In the genomic region with DNA sequence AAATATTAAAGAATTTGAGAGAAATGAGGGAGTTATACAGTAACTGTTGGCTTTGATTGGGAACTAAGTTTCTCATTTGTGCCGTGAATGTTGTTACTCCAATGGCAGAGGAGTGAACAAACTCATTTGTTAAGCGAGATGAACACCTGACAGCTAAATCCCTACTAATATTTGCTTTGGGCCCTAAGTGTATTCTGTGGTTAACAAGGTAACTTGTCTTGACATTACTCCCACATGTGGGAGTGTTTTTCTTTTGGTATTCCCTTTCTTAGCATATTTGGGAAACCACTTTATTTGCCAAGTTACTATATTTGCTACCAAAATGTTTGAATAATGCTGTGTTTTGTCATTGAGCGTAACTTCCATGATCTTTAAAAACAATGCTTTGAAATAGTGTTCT, we compare ENCODE assay signal across 29 cellular contexts.
A peak's percentile ranks its signal among the peaks of the same experiment; 100 is the strongest.
DNase-seq lines count a peak whose midpoint lies in the region; ATAC-seq and TF ChIP-seq lines count a peak whose summit lies in the region.
"Had no signal": no experiment of that assay in that cellular context is flagged by ENCODE, and none has a peak within 500 bp of the region (broad histone marks: within the 10 kb centered on the region; RNA-seq: fewer than 3 reads in every experiment).

No MANE protein-coding gene starts in this region.

- TF ChIP-seq POLR2A in gastroesophageal sphincter (IDR thresholded peaks at IDR 0.05) = no peak

- peak overlapping the region; percentile 43; the same call in 1 of the 2 replicates for H3K27ac ChIP-seq in HEK293 (ENCODE audit: extremely low read depth, low read depth, low read length)
- H3K27ac ChIP-seq in gastroesophageal sphincter = peak overlapping the region; percentile 73 to 83 (median 78)
- peak overlapping the region; percentile 0 for H3K27ac ChIP-seq in stomach smooth muscle (ENCODE audit: low read length)
- H3K27ac ChIP-seq: hepatocyte, neural progenitor cell, parathyroid adenoma had no signal

- H3K36me3 Mint-ChIP-seq in MCF 10A (ENCODE audit: insufficient read depth, unreplicated experiment) = peaks cover 6% of the 10 kb centered on the region
- H3K36me3 Mint-ChIP-seq in nephron progenitor cell (ENCODE audit: low read depth) = peaks cover 5% of the 10 kb centered on the region
- H3K36me3 Mint-ChIP-seq: CD8-positive, alpha-beta memory T cell; neural progenitor cell had no signal

- H3K4me1 Mint-ChIP-seq in MCF 10A (ENCODE audit: insufficient read depth, unreplicated experiment) = peaks cover 22% of the 10 kb centered on the region
- H3K4me1 Mint-ChIP-seq in nephron progenitor cell = peaks cover 43% of the 10 kb centered on the region
- H3K4me1 Mint-ChIP-seq: neural progenitor cell had no signal

- intact Hi-C loops in MCF 10A (cut with micrococcal nuclease) = no loop called here

- DNase-seq in MCF 10A (ENCODE audit: unreplicated experiment) = no peak
- no peak for DNase-seq in nephron progenitor cell
- no peak for DNase-seq in islet precursor cell
- DNase-seq: activated CD4-positive, alpha-beta T cell treated with anti-CD3 and anti-CD28 coated beads for 48 hours; activated naive CD4-positive, alpha-beta T cell treated with anti-CD3 and anti-CD28 coated beads, Interleukin-2, amount 50 U/mL, for 16 hours; activated T-cell treated with anti-CD3 and anti-CD28 coated beads for 4 hours; CD8-positive, alpha-beta memory T cell; DMS153; effector memory CD8-positive, alpha-beta T cell; foreskin fibroblast; IMR-90; mesenchymal stem cell; NCI-H446; NCI-H774; stimulated activated CD4-positive, alpha-beta T cell treated with anti-CD3 and anti-CD28 coated beads, Interleukin-12 subunit alpha, Interleukin-12 subunit beta, amount 100 ng/mL, for 4 hours; stimulated activated CD4-positive, alpha-beta T cell treated with anti-CD3 and anti-CD28 coated beads, Interleukin-2, amount 100 ng/mL, for 48 hours; stimulated activated naive CD8-positive, alpha-beta T cell treated with anti-CD3 and anti-CD28 coated beads, Interleukin-15, amount 100 ng/mL, for 72 hours had no signal

- H3K27me3 Mint-ChIP-seq in MCF 10A (ENCODE audit: insufficient read depth, unreplicated experiment) (no peaks in the 10 kb centered on the region), nephron progenitor cell (ENCODE audit: low read depth, poor library complexity) (no peaks in the 10 kb centered on the region)
- H3K27me3 Mint-ChIP-seq: CD8-positive, alpha-beta memory T cell; effector memory CD8-positive, alpha-beta T cell; stimulated activated naive CD8-positive, alpha-beta T cell treated with anti-CD3 and anti-CD28 coated beads, Interleukin-15, amount 100 ng/mL, for 72 hours had no signal

- POLR2A ChIA-PET in HEK293 (lab: Yijun Ruan, JAX) = no interaction called here
- POLR2A ChIA-PET in MCF 10A (lab: Yijun Ruan, JAX) = no interaction called here

- H3K4me1 ChIP-seq in HEK293 (ENCODE audit: control insufficient read depth, insufficient read depth, low read length) (peaks cover 31% of the 10 kb centered on the region), gastroesophageal sphincter (peaks cover 50 to 99% (median 54%) of the 10 kb centered on the region in 3 donors), stomach smooth muscle (ENCODE audit: control insufficient read depth, insufficient read depth, low read length) (peaks cover 60% of the 10 kb centered on the region)
- H3K4me1 ChIP-seq: HAP-1, parathyroid adenoma had no signal

- H3K36me3 ChIP-seq in HEK293 (ENCODE audit: control insufficient read depth in 2 of 2, insufficient read depth in 1 of 2, low read length in 2 of 2) (no peaks in the 10 kb centered on the region), gastroesophageal sphincter (no peaks in the 10 kb centered on the region), stomach smooth muscle (ENCODE audit: control insufficient read depth in 2 of 2, insufficient read depth in 2 of 2, low read length in 2 of 2) (no peaks in the 10 kb centered on the region)
- H3K36me3 ChIP-seq: HAP-1, neural progenitor cell, tibial nerve had no signal

- CTCF ChIA-PET in HEK293 (lab: Yijun Ruan, JAX) (no interaction called here), MCF 10A (lab: Yijun Ruan, JAX) (interaction anchor here (0.7 to 1.3 kb wide), 2 partner anchors 33 to 52 kb away, joined by 3 to 4 read pairs; no protein-coding TSS in a partner anchor)

- no peak for ATAC-seq in gastroesophageal sphincter
- ATAC-seq in HG02973 (IDR thresholded peaks at IDR 0.05; ENCODE audit: unreplicated experiment) = no peak
- ATAC-seq: effector memory CD8-positive, alpha-beta T cell; left lobe of liver; sciatic nerve; stimulated activated naive CD8-positive, alpha-beta T cell treated with anti-CD3 and anti-CD28 coated beads, Interleukin-15, amount 100 ng/mL, for 72 hours had no signal

- BruUV-seq in MCF 10A (replicated peaks; lab: Mats Ljungman, UMichigan) = no TSS peak

- H3K9me3 ChIP-seq in HEK293 (ENCODE audit: control insufficient read depth, insufficient read depth, low read depth, low read length) (no peaks in the 10 kb centered on the region), gastroesophageal sphincter (no peaks in the 10 kb centered on the region), stomach smooth muscle (ENCODE audit: control insufficient read depth in 2 of 2, low read length in 2 of 2) (no peaks in the 10 kb centered on the region)
- H3K9me3 ChIP-seq: HAP-1, tibial nerve had no signal

- H3K27me3 ChIP-seq in gastroesophageal sphincter (no peaks in the 10 kb centered on the region), stomach smooth muscle (ENCODE audit: control insufficient read depth in 1 of 2, insufficient read depth in 2 of 2, low read length in 2 of 2) (no peaks in the 10 kb centered on the region)
- H3K27me3 ChIP-seq: hepatocyte, neural progenitor cell, tibial nerve had no signal

- H3K27ac Mint-ChIP-seq in MCF 10A (ENCODE audit: low read depth, unreplicated experiment) (peak overlapping the region; percentile 19), nephron progenitor cell (no peak overlapping the region)
- H3K27ac Mint-ChIP-seq: activated T-helper 2 cell treated with anti-CD3 and anti-CD28 coated beads, Interferon-gamma antibody, Interleukin-2, Interleukin-4, amounts not matched to agents 10 μg/mL and 5 μg/mL and 100 μg/mL, durations not matched to agents 14 hours and 24 hours and 36 hours; CD8-positive, alpha-beta memory T cell; neural progenitor cell; stimulated activated naive CD8-positive, alpha-beta T cell treated with anti-CD3 and anti-CD28 coated beads, Interleukin-15, amount 100 ng/mL, for 72 hours had no signal

- H3K9me3 Mint-ChIP-seq in MCF 10A (ENCODE audit: unreplicated experiment) = no peaks in the 10 kb centered on the region
- H3K9me3 Mint-ChIP-seq in nephron progenitor cell = no peaks in the 10 kb centered on the region
- H3K9me3 Mint-ChIP-seq: activated T-helper 2 cell treated with anti-CD3 and anti-CD28 coated beads, Interferon-gamma antibody, Interleukin-2, Interleukin-4, amounts not matched to agents 10 μg/mL and 5 μg/mL and 100 μg/mL, durations not matched to agents 14 hours and 24 hours and 36 hours; CD8-positive, alpha-beta memory T cell; effector memory CD8-positive, alpha-beta T cell; neural progenitor cell; stimulated activated naive CD8-positive, alpha-beta T cell treated with anti-CD3 and anti-CD28 coated beads, Interleukin-15, amount 100 ng/mL, for 72 hours had no signal

- TF ChIP-seq CTCF in HEK293 (tag by site-specific recombination; IDR thresholded peaks at IDR 0.05) = no peak
- TF ChIP-seq CTCF in MCF 10A (IDR thresholded peaks at IDR 0.05; ENCODE audit: unreplicated experiment) = no peak
- TF ChIP-seq CTCF in gastroesophageal sphincter (IDR thresholded peaks at IDR 0.05) = no peak
- no peak for TF ChIP-seq CTCF in nephron progenitor cell (IDR thresholded peaks at IDR 0.05)

- no peak overlapping the region for H3K9ac ChIP-seq in stomach smooth muscle (ENCODE audit: low read length in 2 of 2)
- H3K9ac ChIP-seq: neural progenitor cell, parathyroid adenoma had no signal

- WGBS in gastroesophageal sphincter (ENCODE audit: low coverage in 1 of 2), 2 donors = 46 to 71% methylated on average over 2 to 3 of the region's 3 CpGs

- H3K4me3 Mint-ChIP-seq in MCF 10A (ENCODE audit: unreplicated experiment) = no peak overlapping the region
- H3K4me3 Mint-ChIP-seq in nephron progenitor cell = no peak overlapping the region
- H3K4me3 Mint-ChIP-seq: CD8-positive, alpha-beta memory T cell; effector memory CD8-positive, alpha-beta T cell; neural progenitor cell; stimulated activated naive CD8-positive, alpha-beta T cell treated with anti-CD3 and anti-CD28 coated beads, Interleukin-15, amount 100 ng/mL, for 72 hours had no signal

- TF ChIP-seq EP300 in gastroesophageal sphincter (IDR thresholded peaks at IDR 0.05) = no peak

- no peak overlapping the region for H3K4me3 ChIP-seq in HEK293 (ENCODE audit: low read depth, low read length)
- H3K4me3 ChIP-seq in gastroesophageal sphincter = no peak overlapping the region
- no peak overlapping the region for H3K4me3 ChIP-seq in stomach smooth muscle (ENCODE audit: low read length in 2 of 2)
- H3K4me3 ChIP-seq: HAP-1, hepatocyte, neural progenitor cell, tibial nerve had no signal

TF ChIP-seq in HEK293, 187 proteins besides CTCF, POLR2A, EP300 and RAD21 (continues in another document):
- no peak for TF ChIP-seq ZFP3 (tag by site-specific recombination; IDR thresholded peaks at IDR 0.05; ENCODE audit: low read depth)
- 0 out of 2 replicates have a peak, but pooled peaks have one; percentile 13 for TF ChIP-seq ZXDB (tag by site-specific recombination; IDR thresholded peaks at IDR 0.05)
- no peak for TF ChIP-seq ZNF280C (tag by site-specific recombination; IDR thresholded peaks at IDR 0.05)
- no peak for TF ChIP-seq PRDM1 (tag by site-specific recombination; IDR thresholded peaks at IDR 0.05)
- TF ChIP-seq ZNF266 (tag by site-specific recombination; IDR thresholded peaks at IDR 0.05; ENCODE audit: low read depth) = no peak

Comparison
In these comparisons a context has a peak if more than half of its experiments do, and no peak if none do; other contexts are left out.
1. H3K27ac ChIP-seq: peak in every context shown above with its lines; median percentile 78 in gastroesophageal sphincter; 43 in HEK293; 0 in stomach smooth muscle.